ENCODE assay signal across 19 cellular contexts in the genomic region with DNA sequence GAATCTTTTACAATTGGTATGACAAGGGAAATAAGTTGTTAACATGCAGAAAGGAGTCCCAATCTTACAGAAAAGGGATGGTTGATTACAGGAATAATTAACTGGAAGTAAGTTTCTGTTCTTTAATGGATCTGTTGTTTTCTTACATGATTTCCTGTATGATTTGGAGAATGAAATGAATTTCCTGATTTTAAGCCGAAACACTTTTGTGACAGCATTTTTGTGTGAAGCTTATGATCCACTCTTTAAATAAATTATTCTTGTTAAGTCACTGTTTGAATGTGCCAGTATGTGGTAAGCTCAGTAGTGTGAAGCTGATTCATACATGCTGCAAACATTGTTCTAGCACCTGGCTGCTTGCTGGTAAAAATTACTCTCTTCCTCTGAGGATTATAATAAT.
DNase-seq lines count a peak whose midpoint lies in the region; ATAC-seq and TF ChIP-seq lines count a peak whose summit lies in the region.
"Had no signal": no experiment of that assay in that cellular context is flagged by ENCODE, and none has a peak within 500 bp of the region (broad histone marks: within the 10 kb centered on the region; RNA-seq: fewer than 3 reads in every experiment).

No MANE protein-coding gene starts in this region.

- no peaks in the 10 kb centered on the region for H3K36me3 Mint-ChIP-seq in GM23338 (ENCODE audit: low read depth)
- H3K36me3 Mint-ChIP-seq: CD8-positive, alpha-beta memory T cell; T-cell had no signal

- no peaks in the 10 kb centered on the region for H3K9me2 ChIP-seq in GM23338 (ENCODE audit: insufficient read depth)
- H3K9me2 ChIP-seq: SK-N-SH had no signal

- no peaks in the 10 kb centered on the region for H3F3A ChIP-seq in GM23338 (replicated peaks; ENCODE audit: low read depth)

- no peaks in the 10 kb centered on the region for H3K79me2 ChIP-seq in GM23338 (replicated peaks; ENCODE audit: insufficient read depth)

- no peak overlapping the region for H2AFZ ChIP-seq in GM23338

- H3K27ac ChIP-seq in GM23338 (ENCODE audit: low read depth), result no peak overlapping the region
- H3K27ac ChIP-seq in esophagus squamous epithelium, result no peak overlapping the region
- H3K27ac ChIP-seq: 22Rv1, BLaER1 had no signal

- TF ChIP-seq POLR2A in esophagus squamous epithelium (IDR thresholded peaks at IDR 0.05), result no peak

- H3K4me1 Mint-ChIP-seq in GM23338, result no peaks in the 10 kb centered on the region; the same call in 1 of the 3 replicates
- H3K4me1 Mint-ChIP-seq: CD8-positive, alpha-beta memory T cell; T-cell had no signal

- H3K27ac Mint-ChIP-seq in GM23338, result peak overlapping the region; percentile 83
- H3K27ac Mint-ChIP-seq: T-cell had no signal

- TF ChIP-seq CTCF in GM23338 (conservative IDR thresholded peaks at IDR 0.05; ENCODE audit: low read depth in 2 of 2), result no peak
- no peak for TF ChIP-seq CTCF in esophagus squamous epithelium (IDR thresholded peaks at IDR 0.05)

- H3K4me2 ChIP-seq in GM23338, result no peak overlapping the region
- H3K4me2 ChIP-seq: BLaER1, SK-N-SH had no signal

- no peaks in the 10 kb centered on the region for H3K27me3 ChIP-seq in GM23338 (ENCODE audit: insufficient read depth)
- no peaks in the 10 kb centered on the region for H3K27me3 ChIP-seq in esophagus squamous epithelium
- H3K27me3 ChIP-seq: BLaER1 had no signal

- peaks cover 62% of the 10 kb centered on the region for H3K9me3 Mint-ChIP-seq in GM23338

- ATAC-seq in GM23338, result no peak
- ATAC-seq: K562, Panc1, T-cell had no signal

- no peaks in the 10 kb centered on the region for H3K4me1 ChIP-seq in GM23338 (ENCODE audit: insufficient read depth)
- no peaks in the 10 kb centered on the region for H3K4me1 ChIP-seq in esophagus squamous epithelium
- H3K4me1 ChIP-seq: BLaER1 had no signal

- H3K36me3 ChIP-seq in GM23338 (ENCODE audit: insufficient read depth) (no peaks in the 10 kb centered on the region), esophagus squamous epithelium (no peaks in the 10 kb centered on the region)
- H3K36me3 ChIP-seq: BLaER1 had no signal

- no peak overlapping the region for H3K4me3 Mint-ChIP-seq in GM23338
- H3K4me3 Mint-ChIP-seq: CD8-positive, alpha-beta memory T cell; T-cell had no signal

- H3K4me3 ChIP-seq in GM23338 (no peak overlapping the region), esophagus squamous epithelium (no peak overlapping the region)
- H3K4me3 ChIP-seq: BLaER1, K562 had no signal

- 15 to 23% methylated on average over 1 of the region's 1 CpG for WGBS in esophagus squamous epithelium, 2 donors

- intact Hi-C loops in esophagus squamous epithelium (cut with DNase I), result no loop called here

- H3K27me3 Mint-ChIP-seq in GM23338 (ENCODE audit: insufficient read depth, low read depth, poor library complexity), result peaks cover 5% of the 10 kb centered on the region
- H3K27me3 Mint-ChIP-seq: T-cell had no signal

- H4K20me1 ChIP-seq in GM23338 (replicated peaks; ENCODE audit: insufficient read depth), result no peaks in the 10 kb centered on the region
- H4K20me1 ChIP-seq: BLaER1 had no signal

- DNase-seq in DMS53 (lab: John Stamatoyannopoulos, UW) (peak; percentile 29), DMS53 treated with DMSO at 0.1 percent for 48 hours (lab: John Stamatoyannopoulos, UW; ENCODE audit: unreplicated experiment) (no peak), GM23338 (ENCODE audit: low spot score) (no peak), NCI-H345 (lab: John Stamatoyannopoulos, UW) (peak; percentile 43), inferior parietal cortex (ENCODE audit: extremely low spot score) (peak; percentile 22), NCI-H524 treated with DMSO at 0.1 percent for 48 hours (lab: John Stamatoyannopoulos, UW) (no peak), esophagus squamous epithelium (lab: John Stamatoyannopoulos, UW) (no peak)
- no peak for DNase-seq in activated CD8-positive, alpha-beta memory T cell treated with anti-CD3 and anti-CD28 coated beads, Interleukin-2, amount 50 U/mL, for 48 hours
- DNase-seq: CD8-positive, alpha-beta memory T cell; NCI-H2029; NCI-H446; NCI-H82; Right ventricle myocardium superior; SK-N-SH; T-cell had no signal

- H3K9me3 ChIP-seq in esophagus squamous epithelium, result no peaks in the 10 kb centered on the region
- H3K9me3 ChIP-seq: SK-N-SH had no signal

TF ChIP-seq in GM23338, 12 proteins besides CTCF, POLR2A, EP300 and RAD21 (continues in another document):
- TF ChIP-seq NANOG (IDR thresholded peaks at IDR 0.05; ENCODE audit: borderline replicate concordance) (no peak), ZNF114 (CRISPR knock-in tag; IDR thresholded peaks at IDR 0.05) (no peak), POLR2AphosphoS5 (IDR thresholded peaks at IDR 0.05; ENCODE audit: low read depth) (no peak), CREB1 (CRISPR knock-in tag; IDR thresholded peaks at IDR 0.05; ENCODE audit: low read depth) (no peak), EZH2 (IDR thresholded peaks at IDR 0.05; ENCODE audit: low read depth, unreplicated experiment) (no peak), JUNB (IDR thresholded peaks at IDR 0.05; ENCODE audit: unreplicated experiment) (no peak)
- TF ChIP-seq, protein P1, sequence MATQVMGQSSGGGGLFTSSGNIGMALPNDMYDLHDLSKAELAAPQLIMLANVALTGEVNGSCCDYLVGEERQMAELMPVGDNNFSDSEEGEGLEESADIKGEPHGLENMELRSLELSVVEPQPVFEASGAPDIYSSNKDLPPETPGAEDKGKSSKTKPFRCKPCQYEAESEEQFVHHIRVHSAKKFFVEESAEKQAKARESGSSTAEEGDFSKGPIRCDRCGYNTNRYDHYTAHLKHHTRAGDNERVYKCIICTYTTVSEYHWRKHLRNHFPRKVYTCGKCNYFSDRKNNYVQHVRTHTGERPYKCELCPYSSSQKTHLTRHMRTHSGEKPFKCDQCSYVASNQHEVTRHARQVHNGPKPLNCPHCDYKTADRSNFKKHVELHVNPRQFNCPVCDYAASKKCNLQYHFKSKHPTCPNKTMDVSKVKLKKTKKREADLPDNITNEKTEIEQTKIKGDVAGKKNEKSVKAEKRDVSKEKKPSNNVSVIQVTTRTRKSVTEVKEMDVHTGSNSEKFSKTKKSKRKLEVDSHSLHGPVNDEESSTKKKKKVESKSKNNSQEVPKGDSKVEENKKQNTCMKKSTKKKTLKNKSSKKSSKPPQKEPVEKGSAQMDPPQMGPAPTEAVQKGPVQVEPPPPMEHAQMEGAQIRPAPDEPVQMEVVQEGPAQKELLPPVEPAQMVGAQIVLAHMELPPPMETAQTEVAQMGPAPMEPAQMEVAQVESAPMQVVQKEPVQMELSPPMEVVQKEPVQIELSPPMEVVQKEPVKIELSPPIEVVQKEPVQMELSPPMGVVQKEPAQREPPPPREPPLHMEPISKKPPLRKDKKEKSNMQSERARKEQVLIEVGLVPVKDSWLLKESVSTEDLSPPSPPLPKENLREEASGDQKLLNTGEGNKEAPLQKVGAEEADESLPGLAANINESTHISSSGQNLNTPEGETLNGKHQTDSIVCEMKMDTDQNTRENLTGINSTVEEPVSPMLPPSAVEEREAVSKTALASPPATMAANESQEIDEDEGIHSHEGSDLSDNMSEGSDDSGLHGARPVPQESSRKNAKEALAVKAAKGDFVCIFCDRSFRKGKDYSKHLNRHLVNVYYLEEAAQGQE (IDR thresholded peaks at IDR 0.05; ENCODE audit: unreplicated experiment), result no peak

Comparison
In these comparisons a context has a peak if more than half of its experiments do, and no peak if none do; other contexts are left out.
1. DNase-seq: peak in DMS53 (single experiment), NCI-H345 (single experiment) and inferior parietal cortex (single experiment); none in DMS53 treated with DMSO at 0.1 percent for 48 hours (single experiment), GM23338 (single experiment), activated CD8-positive, alpha-beta memory T cell treated with anti-CD3 and anti-CD28 coated beads, Interleukin-2, amount 50 U/mL, for 48 hours (single experiment), NCI-H524 treated with DMSO at 0.1 percent for 48 hours (single experiment) and esophagus squamous epithelium (single experiment).